In the genomic region with DNA sequence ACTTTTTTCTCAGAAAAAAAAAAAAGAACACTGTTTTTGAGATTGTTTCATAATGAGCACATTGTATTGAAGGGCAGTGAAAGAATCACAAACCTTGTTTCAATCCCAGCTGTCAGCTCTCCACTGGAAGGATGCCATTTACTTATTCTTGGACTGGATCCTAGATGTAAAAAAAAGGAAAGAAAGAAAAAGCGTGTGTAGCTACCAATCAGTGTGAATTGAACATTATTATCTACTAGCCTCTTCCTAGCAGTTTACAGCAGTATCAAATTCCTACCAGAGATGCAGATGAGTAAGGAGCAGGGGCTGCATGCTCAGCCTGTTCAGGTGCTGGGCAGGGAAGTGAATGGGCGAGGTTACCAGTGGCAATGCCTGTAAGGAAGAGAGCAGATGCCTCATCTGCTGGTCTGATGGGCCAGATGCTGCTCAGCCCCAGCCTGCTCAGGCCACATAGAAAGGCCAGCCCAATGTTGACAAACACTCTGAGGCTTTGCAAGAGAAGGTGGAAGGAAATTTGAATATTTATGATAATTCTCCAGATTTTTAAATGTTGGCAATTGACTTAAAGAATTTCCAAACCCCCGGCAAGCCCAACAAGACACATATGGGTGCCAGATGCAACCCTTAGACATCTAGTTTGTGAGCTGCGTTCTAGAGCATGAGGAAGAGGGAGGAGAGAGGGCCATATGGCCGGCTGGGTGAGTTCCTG, we compare ENCODE assay signal across 11 cellular contexts.
A peak's percentile ranks its signal among the peaks of the same experiment; 100 is the strongest.
DNase-seq lines count a peak whose midpoint lies in the region; TF ChIP-seq lines count a peak whose summit lies in the region.
"Had no signal": no experiment of that assay in that cellular context is flagged by ENCODE, and none has a peak within 500 bp of the region (broad histone marks: within the 10 kb centered on the region; RNA-seq: fewer than 3 reads in every experiment).

No MANE protein-coding gene starts in this region.

- no peaks in the 10 kb centered on the region for H3K27me3 ChIP-seq in smooth muscle cell (ENCODE audit: low read depth)

- 88% methylated on average over 5 of the region's 5 CpGs for WGBS in smooth muscle cell (ENCODE audit: low lambda C conversion rate)

- no peaks in the 10 kb centered on the region for H3K9me3 ChIP-seq in smooth muscle cell (replicated peaks; ENCODE audit: low read depth)

- no peaks in the 10 kb centered on the region for H3K36me3 ChIP-seq in smooth muscle cell (ENCODE audit: low read depth)

- peak; percentile 94 for DNase-seq in AG10803 (ENCODE audit: low read depth)
- DNase-seq in NCI-H1105 treated with DMSO at 0.1 percent for 48 hours (lab: John Stamatoyannopoulos, UW): peak; percentile 98
- DNase-seq in astrocyte of the spinal cord (ENCODE audit: low read depth, low spot score): peak; percentile 65
- peak; percentile 12 to 15 for DNase-seq in hippocampal formation (lab: John Stamatoyannopoulos, UW)
- DNase-seq in NCI-H128 (lab: John Stamatoyannopoulos, UW; ENCODE audit: unreplicated experiment): no peak
- no peak for DNase-seq in stimulated activated CD4-positive, alpha-beta T cell treated with anti-CD3 and anti-CD28 coated beads, Interleukin-15, amount 100 ng/mL, for 24 hours
- DNase-seq in erythroblast (lab: John Stamatoyannopoulos, UW): no peak
- no peak for DNase-seq in smooth muscle cell (lab: John Stamatoyannopoulos, UW; ENCODE audit: unreplicated experiment)
- DNase-seq: activated gamma-delta T cell treated with Interleukin-2 at 50 U/mL for 16 hours; CD4-positive, CD25-positive, alpha-beta regulatory T cell; mesendoderm had no signal

- no peaks in the 10 kb centered on the region for H4K20me1 ChIP-seq in smooth muscle cell (ENCODE audit: low read depth)

- no peak overlapping the region for H3K9ac ChIP-seq in smooth muscle cell (ENCODE audit: low read depth)

- in situ Hi-C loops in astrocyte of the spinal cord (cut with HindIII; ENCODE audit: low sequenced_read_pairs): no loop called here

- TF ChIP-seq POLR2A in erythroblast (IDR thresholded peaks at IDR 0.05; ENCODE audit: low read length): no peak

- no peak overlapping the region for H3K27ac ChIP-seq in smooth muscle cell (ENCODE audit: low read depth)

- no peak overlapping the region for H2AFZ ChIP-seq in smooth muscle cell (ENCODE audit: low read depth)

- no peaks in the 10 kb centered on the region for H3F3A ChIP-seq in smooth muscle cell (ENCODE audit: low read depth)

- H3K79me2 ChIP-seq in smooth muscle cell (ENCODE audit: low read depth): no peaks in the 10 kb centered on the region

- no peak for TF ChIP-seq CTCF in AG10803 (conservative IDR thresholded peaks at IDR 0.05; ENCODE audit: low read length)
- TF ChIP-seq CTCF in astrocyte of the spinal cord (IDR thresholded peaks at IDR 0.05; ENCODE audit: low read depth, low read length): no peak
- no peak for TF ChIP-seq CTCF in smooth muscle cell (IDR thresholded peaks at IDR 0.05; ENCODE audit: borderline replicate concordance, insufficient read depth, poor library complexity, severe bottlenecking)

- H3K4me2 ChIP-seq in smooth muscle cell: no peak overlapping the region

- H3K4me1 ChIP-seq in smooth muscle cell (ENCODE audit: low read depth): no peaks in the 10 kb centered on the region

- no peak overlapping the region for H3K4me3 ChIP-seq in AG10803 (ENCODE audit: low read length)
- no peak overlapping the region for H3K4me3 ChIP-seq in astrocyte of the spinal cord (ENCODE audit: low read depth, low read length)
- H3K4me3 ChIP-seq in smooth muscle cell: no peak overlapping the region

Comparison
In these comparisons a context has a peak if more than half of its experiments do, and no peak if none do; other contexts are left out.
1. DNase-seq: peak in AG10803 (single experiment), NCI-H1105 treated with DMSO at 0.1 percent for 48 hours (single experiment), astrocyte of the spinal cord (single experiment) and hippocampal formation (2 of 2); none in NCI-H128 (single experiment), stimulated activated CD4-positive, alpha-beta T cell treated with anti-CD3 and anti-CD28 coated beads, Interleukin-15, amount 100 ng/mL, for 24 hours (single experiment), erythroblast (0 of 2) and smooth muscle cell (single experiment).